ENCODE assay signal across 1 cellular context in genomic region chr2:224598669-224599068, GRCh38.
TF ChIP-seq lines count a peak whose summit lies in the region.

No MANE protein-coding gene starts in this region.

TF ChIP-seq in HCT116, 20 proteins besides CTCF, POLR2A, EP300 and RAD21 (continued from another document):
- TF ChIP-seq MAX (IDR thresholded peaks at IDR 0.05) (no peak), EZH2 (IDR thresholded peaks at IDR 0.05) (no peak), POLR2AphosphoS5 (IDR thresholded peaks at IDR 0.05; ENCODE audit: low read depth, low read length) (no peak), SIN3A (IDR thresholded peaks at IDR 0.05; ENCODE audit: low read depth) (no peak), CBX3 (IDR thresholded peaks at IDR 0.05; ENCODE audit: low read depth) (no peak), JUND (IDR thresholded peaks at IDR 0.05) (no peak), ZNF274 (IDR thresholded peaks at IDR 0.05; ENCODE audit: low read depth, low read length) (no peak), SP1 (IDR thresholded peaks at IDR 0.05; ENCODE audit: low read depth) (no peak), EGR1 (IDR thresholded peaks at IDR 0.05; ENCODE audit: low read depth) (no peak), TCF7L2 (IDR thresholded peaks at IDR 0.05; ENCODE audit: borderline replicate concordance, extremely low read depth, insufficient read depth, insufficient read length) (no peak), CEBPB (IDR thresholded peaks at IDR 0.05; ENCODE audit: low read depth) (no peak; the same call in 1 of the 2 replicates), FOSL1 (IDR thresholded peaks at IDR 0.05; ENCODE audit: low read depth) (no peak), YY1 (IDR thresholded peaks at IDR 0.05; ENCODE audit: extremely low read depth, insufficient replicate concordance, low read depth, low read length) (no peak), ZFX (IDR thresholded peaks at IDR 0.05) (no peak), EZH2phosphoT487 (IDR thresholded peaks at IDR 0.05; ENCODE audit: borderline replicate concordance) (no peak), REST (IDR thresholded peaks at IDR 0.05; ENCODE audit: low read depth) (no peak), SRF (IDR thresholded peaks at IDR 0.05; ENCODE audit: low read depth) (no peak)
- TF ChIP-seq, protein P1, sequence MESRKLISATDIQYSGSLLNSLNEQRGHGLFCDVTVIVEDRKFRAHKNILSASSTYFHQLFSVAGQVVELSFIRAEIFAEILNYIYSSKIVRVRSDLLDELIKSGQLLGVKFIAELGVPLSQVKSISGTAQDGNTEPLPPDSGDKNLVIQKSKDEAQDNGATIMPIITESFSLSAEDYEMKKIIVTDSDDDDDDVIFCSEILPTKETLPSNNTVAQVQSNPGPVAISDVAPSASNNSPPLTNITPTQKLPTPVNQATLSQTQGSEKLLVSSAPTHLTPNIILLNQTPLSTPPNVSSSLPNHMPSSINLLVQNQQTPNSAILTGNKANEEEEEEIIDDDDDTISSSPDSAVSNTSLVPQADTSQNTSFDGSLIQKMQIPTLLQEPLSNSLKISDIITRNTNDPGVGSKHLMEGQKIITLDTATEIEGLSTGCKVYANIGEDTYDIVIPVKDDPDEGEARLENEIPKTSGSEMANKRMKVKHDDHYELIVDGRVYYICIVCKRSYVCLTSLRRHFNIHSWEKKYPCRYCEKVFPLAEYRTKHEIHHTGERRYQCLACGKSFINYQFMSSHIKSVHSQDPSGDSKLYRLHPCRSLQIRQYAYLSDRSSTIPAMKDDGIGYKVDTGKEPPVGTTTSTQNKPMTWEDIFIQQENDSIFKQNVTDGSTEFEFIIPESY (IDR thresholded peaks at IDR 0.05; ENCODE audit: extremely low read depth, insufficient replicate concordance, low read length): no peak
